In genomic region chr1:32246888-32247273, GRCh38 we compare ENCODE assay signal across 9 cellular contexts. TPM values are rescaled to one million over a fixed set of nuclear protein-coding genes. Genes with fewer than 3 reads are reported as not detected.
DNase-seq lines count a peak whose midpoint lies in the region; ATAC-seq and TF ChIP-seq lines count a peak whose summit lies in the region.
"Had no signal": no experiment of that assay in that cellular context is flagged by ENCODE, and none has a peak within 500 bp of the region (broad histone marks: within the 10 kb centered on the region; RNA-seq: fewer than 3 reads in every experiment).

TSS of gene FAM167B (plus strand) at chr1:32247222. CDS start at chr1:32247422, 200 bp downstream.

- H4K20me1 ChIP-seq in OCI-LY7 (ENCODE audit: insufficient read depth, low read length) = no peaks in the 10 kb centered on the region

- intact Hi-C loops in OCI-LY7 (cut with micrococcal nuclease; ENCODE audit: unreplicated experiment) = no loop called here

- H3K4me1 ChIP-seq in OCI-LY7 (ENCODE audit: insufficient read depth, low read length, poor library complexity, severe bottlenecking) (peaks cover 74% of the 10 kb centered on the region), esophagus (ENCODE audit: control insufficient read depth in 2 of 2, insufficient read depth in 2 of 2, low read length in 1 of 2) (peaks cover 0 to 5% of the 10 kb centered on the region in 2 donors), SJCRH30 (peaks cover 28% of the 10 kb centered on the region)

- H3K9me3 ChIP-seq in OCI-LY7 (ENCODE audit: low read length) (no peaks in the 10 kb centered on the region), esophagus (ENCODE audit: control insufficient read depth in 2 of 2, insufficient read depth in 1 of 2, low read depth in 1 of 2, low read length in 1 of 2) (peaks cover 0 to 3% of the 10 kb centered on the region in 2 donors), SJCRH30 (replicated peaks) (no peaks in the 10 kb centered on the region)

- peak within 1 kb of the TSS; percentile 72 for H3K27ac Mint-ChIP-seq in nephron progenitor cell

- no peaks in the 10 kb centered on the region for H3K9me2 ChIP-seq in OCI-LY7 (ENCODE audit: insufficient read depth, low read length)

- WGBS in esophagus, 2 donors = 40 to 72% methylated on average over 3 of the region's 3 CpGs

- CTCF ChIA-PET in OCI-LY7 (lab: Charles Lee; ENCODE audit: unreplicated experiment) = no interaction called here

- peak; percentile 7; the same call in 1 of the 2 replicates for TF ChIP-seq CTCF in AG10803 (conservative IDR thresholded peaks at IDR 0.05; ENCODE audit: low read length)
- TF ChIP-seq CTCF in OCI-LY7 (conservative IDR thresholded peaks at IDR 0.05; ENCODE audit: low read length) = no peak
- no peak for TF ChIP-seq CTCF in nephron progenitor cell (IDR thresholded peaks at IDR 0.05)

- no peaks in the 10 kb centered on the region for H3K9me3 Mint-ChIP-seq in nephron progenitor cell

- no peak within 1 kb of the TSS for H3K4me3 ChIP-seq in AG10803 (ENCODE audit: low read length)
- H3K4me3 ChIP-seq in OCI-LY7 (ENCODE audit: low read depth, low read length, poor library complexity, severe bottlenecking) = peak within 1 kb of the TSS; percentile 43
- no peak within 1 kb of the TSS for H3K4me3 ChIP-seq in esophagus (ENCODE audit: low read depth in 1 of 2, low read length in 2 of 2)
- no peak within 1 kb of the TSS for H3K4me3 ChIP-seq in SJCRH30

- H2AFZ ChIP-seq in OCI-LY7 (ENCODE audit: low read length) = peak within 1 kb of the TSS; percentile 78

- H3K4me1 Mint-ChIP-seq in nephron progenitor cell = peaks cover 58% of the 10 kb centered on the region

- no peak for ATAC-seq in GM18861 (IDR thresholded peaks at IDR 0.05; ENCODE audit: unreplicated experiment)
- no peak for ATAC-seq in HG03095 (IDR thresholded peaks at IDR 0.05; ENCODE audit: unreplicated experiment)

- DNase-seq in AG10803 (ENCODE audit: low read depth) (peak; percentile 94), OCI-LY7 (ENCODE audit: low spot score) (no peak), nephron progenitor cell (no peak), NCI-H526 treated with DMSO at 0.1 percent for 48 hours (lab: John Stamatoyannopoulos, UW) (no peak), SJCRH30 (no peak)
- DNase-seq: activated CD4-positive, alpha-beta T cell treated with anti-CD3 and anti-CD28 coated beads for 1 hour had no signal

- peak within 1 kb of the TSS; percentile 23 for H3K4me3 Mint-ChIP-seq in nephron progenitor cell

- peak within 1 kb of the TSS; percentile 83 for H3K4me2 ChIP-seq in OCI-LY7 (ENCODE audit: low read length)

- peaks cover 4% of the 10 kb centered on the region; the same call in 1 of the 2 replicates for H3K79me2 ChIP-seq in OCI-LY7 (ENCODE audit: insufficient read depth, low read depth, low read length)

- H3K36me3 ChIP-seq in OCI-LY7 (ENCODE audit: insufficient read depth, low read length) (no peaks in the 10 kb centered on the region), esophagus (ENCODE audit: control insufficient read depth in 2 of 2, insufficient read depth in 2 of 2, low read length in 1 of 2) (no peaks in the 10 kb centered on the region), SJCRH30 (no peaks in the 10 kb centered on the region)

- BruUV-seq in OCI-LY7 (replicated peaks; lab: Mats Ljungman, UMichigan) = no TSS peak

- H3K27ac ChIP-seq in OCI-LY7 (ENCODE audit: low read depth, low read length, poor library complexity, severe bottlenecking) (peak within 1 kb of the TSS; percentile 99), esophagus (ENCODE audit: low read depth in 2 of 2, low read length in 1 of 2) (peak within 1 kb of the TSS; percentile 47 to 51), SJCRH30 (no peak within 1 kb of the TSS)

- POLR2A ChIA-PET in OCI-LY7 (lab: Charles Lee) = interaction anchor here (0.7 to 9.6 kb wide), 5 partner anchors 9 to 75 kb away, joined by 3 to 70 read pairs (median 4); partner anchors contain the start of gene HDAC1

- H3K27me3 ChIP-seq in esophagus (ENCODE audit: control insufficient read depth in 1 of 2, insufficient read depth in 2 of 2, low read length in 2 of 2) (no peaks in the 10 kb centered on the region), SJCRH30 (peaks cover 9% of the 10 kb centered on the region; the same call in 1 of the 2 replicates)

- H3K27me3 Mint-ChIP-seq in nephron progenitor cell (ENCODE audit: low read depth, poor library complexity) = peaks cover 16% of the 10 kb centered on the region

- no peaks in the 10 kb centered on the region for H3K36me3 Mint-ChIP-seq in nephron progenitor cell (ENCODE audit: low read depth)

RNA-seq across cellular contexts. Expression of gene FAM167B, which starts in this region (rescaled TPM):
- total RNA-seq in OCI-LY7 (2014; rRNA removed; shearing (Covaris generic)) = 1.1 and 1.6 TPM in 2 replicates
- 1.8 and 3.1 TPM in 2 replicates for total RNA-seq in OCI-LY7 (2022)
- 1 to 10 TPM; 1.8 to 2.0 TPM for polyA plus RNA-seq in esophagus
- total RNA-seq in SJCRH30 (2014; rRNA removed; shearing (Covaris generic)) = not detected in 2 replicates
